Comparison of ENCODE assay signal across 8 cellular contexts in genomic region chr3:23916886-23917815, GRCh38. TPM values are rescaled to one million over a fixed set of nuclear protein-coding genes. Genes with fewer than 3 reads are reported as not detected.
DNase-seq lines count a peak whose midpoint lies in the region; ATAC-seq and FAIRE-seq lines count a peak whose summit lies in the region.

Gene NKIRAS1 (minus strand): TSS chr3:23916990. CDS start chr3:23910904, 6,086 bp downstream.
Gene RPL15 (plus strand): TSS chr3:23917132. CDS start chr3:23917860, 728 bp downstream.

- H3K9ac ChIP-seq in BLaER1 = peak within 1 kb of the TSS; percentile 99

- peaks cover 4% of the 10 kb centered on the region for H3K27me3 Mint-ChIP-seq in activated CD4-positive, alpha-beta T cell treated with anti-CD3 and anti-CD28 coated beads, Interleukin-2, amount 10 ng/mL, durations not matched to agents 24 days and 14 days

- H3K4me3 Mint-ChIP-seq in activated CD4-positive, alpha-beta T cell treated with anti-CD3 and anti-CD28 coated beads, Interleukin-2, amount 10 ng/mL, durations not matched to agents 24 days and 14 days = peak within 1 kb of the TSS; percentile 99

- peak; percentile 84 for FAIRE-seq in GM19239 (lab: Jason Lieb, UNC)

- H3K4me2 ChIP-seq in BLaER1 = peak within 1 kb of the TSS; percentile 93

- intact Hi-C loops in activated CD4-positive, alpha-beta T cell treated with anti-CD3 and anti-CD28 coated beads, Interleukin-2, amount 10 ng/mL, durations not matched to agents 24 days and 14 days (cut with micrococcal nuclease) = loop anchor here (1.0 to 10.0 kb wide), 4 partner anchors 28 to 1868 kb away; partner anchors contain the start of genes NGLY1, NR1D2 and UBE2E2

- peak within 1 kb of the TSS; percentile 98 for H3K27ac ChIP-seq in BLaER1

- no peaks in the 10 kb centered on the region for H3K9me3 ChIP-seq in BLaER1

- H3K36me3 ChIP-seq in BLaER1 = peaks cover 44% of the 10 kb centered on the region

- H3K4me1 Mint-ChIP-seq in activated CD4-positive, alpha-beta T cell treated with anti-CD3 and anti-CD28 coated beads, Interleukin-2, amount 10 ng/mL, durations not matched to agents 24 days and 14 days = peaks cover 35% of the 10 kb centered on the region

- ATAC-seq in HG03457 (IDR thresholded peaks at IDR 0.05; ENCODE audit: unreplicated experiment) (peak; percentile 94), left lobe of liver (peak; percentile 96)

- no peaks in the 10 kb centered on the region for H3K9me3 Mint-ChIP-seq in activated CD4-positive, alpha-beta T cell treated with anti-CD3 and anti-CD28 coated beads, Interleukin-2, amount 10 ng/mL, durations not matched to agents 24 days and 14 days

- peaks cover 54% of the 10 kb centered on the region for H3K36me3 Mint-ChIP-seq in activated CD4-positive, alpha-beta T cell treated with anti-CD3 and anti-CD28 coated beads, Interleukin-2, amount 10 ng/mL, durations not matched to agents 24 days and 14 days (ENCODE audit: low read depth)

- peaks cover 67% of the 10 kb centered on the region for H4K20me1 ChIP-seq in BLaER1

- peak within 1 kb of the TSS; percentile 93 for H3K4me3 ChIP-seq in BLaER1

- DNase-seq in GM19239 (ENCODE audit: insufficient read length, low spot score) (peak; percentile 85), NCI-H524 treated with DMSO at 0.1 percent for 48 hours (lab: John Stamatoyannopoulos, UW) (peak; percentile 65), cortex of kidney (lab: John Stamatoyannopoulos, UW) (peak; percentile 23), left lobe of liver (ENCODE audit: low spot score) (peak; percentile 98)
- peak; percentile 99 for DNase-seq in activated CD4-positive, alpha-beta T cell treated with anti-CD3 and anti-CD28 coated beads, Interleukin-2, amount 10 ng/mL, durations not matched to agents 24 days and 14 days
- peak; percentile 96 for DNase-seq in stimulated activated CD4-positive, alpha-beta T cell treated with anti-CD3 and anti-CD28 coated beads, Interleukin-2, amount 100 ng/mL, for 4 hours (ENCODE audit: low read depth)

- peaks cover 18% of the 10 kb centered on the region for H3K27me3 ChIP-seq in BLaER1

- peak within 1 kb of the TSS; percentile 99 for H3K27ac Mint-ChIP-seq in activated CD4-positive, alpha-beta T cell treated with anti-CD3 and anti-CD28 coated beads, Interleukin-2, amount 10 ng/mL, durations not matched to agents 24 days and 14 days

- peaks cover 52% of the 10 kb centered on the region for H3K4me1 ChIP-seq in BLaER1

RNA-seq across cellular contexts. Expression of gene NKIRAS1, which starts in this region (rescaled TPM):
- 4.8 and 5.2 TPM in 2 replicates for total RNA-seq in activated CD4-positive, alpha-beta T cell treated with anti-CD3 and anti-CD28 coated beads, Interleukin-2, amount 10 ng/mL, durations not matched to agents 24 days and 14 days
- 7.2 TPM for total RNA-seq in left lobe of liver

RNA-seq across cellular contexts. Expression of gene RPL15, which starts in this region (rescaled TPM):
- total RNA-seq in activated CD4-positive, alpha-beta T cell treated with anti-CD3 and anti-CD28 coated beads, Interleukin-2, amount 10 ng/mL, durations not matched to agents 24 days and 14 days = 1,840 and 1,850 TPM in 2 replicates
- 532 TPM for total RNA-seq in left lobe of liver

Comparison
In these comparisons a context has a peak if more than half of its experiments do, and no peak if none do; other contexts are left out.
1. Peak in every context shown above with its lines: DNase-seq, ATAC-seq, H3K4me3 ChIP-seq and H3K27ac ChIP-seq.
2. DNase-seq: peak in every context shown above with its lines; median percentile 99 in activated CD4-positive, alpha-beta T cell treated with anti-CD3 and anti-CD28 coated beads, Interleukin-2, amount 10 ng/mL, durations not matched to agents 24 days and 14 days; 98 in left lobe of liver; 96 in stimulated activated CD4-positive, alpha-beta T cell treated with anti-CD3 and anti-CD28 coated beads, Interleukin-2, amount 100 ng/mL, for 4 hours; 85 in GM19239; 65 in NCI-H524 treated with DMSO at 0.1 percent for 48 hours; 23 in cortex of kidney.